1 cellular context compared by ENCODE assay signal in genomic region chr9:133699546-133699945, GRCh38.
TF ChIP-seq lines count a peak whose summit lies in the region.

No MANE protein-coding gene starts in this region.

TF ChIP-seq in HEK293, 187 proteins besides CTCF, POLR2A, EP300 and RAD21 (continued from another document):
- no peak for TF ChIP-seq ZNF280C (tag by site-specific recombination; IDR thresholded peaks at IDR 0.05)
- no peak for TF ChIP-seq ZNF37A (tag by site-specific recombination; IDR thresholded peaks at IDR 0.05)
TF ChIP-seq in HEK293: peak in this region for 1.
